In the genomic region with DNA sequence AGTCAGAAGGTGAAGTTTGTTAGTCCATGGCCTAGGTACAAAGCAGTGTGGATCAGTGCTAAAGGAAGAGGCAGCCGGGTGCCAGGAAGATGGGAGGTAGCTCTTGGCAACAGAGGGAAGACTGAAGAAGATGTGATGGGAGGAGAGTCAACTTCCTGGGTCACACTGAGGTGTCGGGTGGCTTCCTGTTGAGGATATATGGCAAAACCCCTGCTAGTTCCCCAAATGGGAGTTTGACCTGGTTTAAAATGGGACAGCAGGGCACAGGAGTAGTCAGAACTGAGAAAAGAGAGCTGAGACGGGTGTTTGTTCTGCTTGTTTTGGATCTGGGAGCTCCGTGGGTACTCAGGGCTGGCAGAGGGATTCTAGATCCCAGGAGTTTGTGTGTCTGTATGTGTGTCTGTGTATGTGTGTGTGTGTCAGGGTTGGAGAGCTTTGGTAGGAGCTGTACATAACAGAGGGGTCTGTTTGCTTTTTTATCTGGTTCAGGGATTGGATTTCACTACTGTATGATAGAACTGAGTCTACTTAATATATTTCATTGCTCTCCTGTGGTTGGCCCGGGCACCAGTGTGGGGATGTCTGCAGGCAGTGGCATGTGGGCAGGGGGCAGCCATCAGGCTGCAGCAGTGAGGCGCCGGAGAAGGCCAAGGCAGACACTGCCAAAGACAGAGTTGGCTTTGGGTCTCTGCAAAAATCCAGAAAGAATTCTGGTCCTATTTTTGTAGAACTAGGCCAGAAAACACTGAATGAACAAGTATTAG, we compare ENCODE assay signal across 15 cellular contexts. TPM values are rescaled to one million over a fixed set of nuclear protein-coding genes. Genes with fewer than 3 reads are reported as not detected.
DNase-seq lines count a peak whose midpoint lies in the region; ATAC-seq, FAIRE-seq and TF ChIP-seq lines count a peak whose summit lies in the region.
"Had no signal": no experiment of that assay in that cellular context is flagged by ENCODE, and none has a peak within 500 bp of the region (broad histone marks: within the 10 kb centered on the region; RNA-seq: fewer than 3 reads in every experiment).

No MANE protein-coding gene starts in this region.

- peaks cover 27% of the 10 kb centered on the region for H3K36me3 ChIP-seq in CD4-positive, CD25-positive, alpha-beta regulatory T cell (ENCODE audit: control insufficient read depth, insufficient read depth, low read length)
- H3K36me3 ChIP-seq in GM23338 (ENCODE audit: insufficient read depth) (no peaks in the 10 kb centered on the region), astrocyte (ENCODE audit: insufficient read depth, low read length) (peaks cover 12% of the 10 kb centered on the region)

- no peaks in the 10 kb centered on the region for H3K9me2 ChIP-seq in GM23338 (ENCODE audit: insufficient read depth)

- no peak for ATAC-seq in CD4-positive, CD25-positive, alpha-beta regulatory T cell (ENCODE audit: low read depth in 2 of 2)
- ATAC-seq in GM23338 (peak; percentile 40; the same call in 2 of the 3 replicates), GM21360 (IDR thresholded peaks at IDR 0.05; ENCODE audit: unreplicated experiment) (no peak)
- peak in 1 of 2 donors; percentile 26 for ATAC-seq in natural killer cell treated with Interleukin-12 subunit alpha and Interleukin-12 subunit beta and Interleukin-15 and Interleukin-18, amount 100 ng/mL, for 72 hours
- ATAC-seq: gastrocnemius medialis, left lobe of liver, Panc1 had no signal

- H3K27ac Mint-ChIP-seq in CD4-positive, CD25-positive, alpha-beta regulatory T cell: peak overlapping the region; percentile 29 to 79 (median 37)
- no peak overlapping the region for H3K27ac Mint-ChIP-seq in GM23338
- peak overlapping the region; percentile 1 for H3K27ac Mint-ChIP-seq in astrocyte (ENCODE audit: unreplicated experiment)
- H3K27ac Mint-ChIP-seq in natural killer cell treated with Interleukin-12 subunit alpha and Interleukin-12 subunit beta and Interleukin-15 and Interleukin-18, amount 100 ng/mL, for 72 hours: peak overlapping the region; percentile 90 to 91

- H3K27me3 ChIP-seq in CD4-positive, CD25-positive, alpha-beta regulatory T cell (ENCODE audit: control insufficient read depth, insufficient read depth, low read length): no peaks in the 10 kb centered on the region
- no peaks in the 10 kb centered on the region for H3K27me3 ChIP-seq in GM23338 (ENCODE audit: insufficient read depth)
- H3K27me3 ChIP-seq in astrocyte (ENCODE audit: insufficient read depth, low read length): no peaks in the 10 kb centered on the region
- H3K27me3 ChIP-seq: gastrocnemius medialis had no signal

- H4K20me1 ChIP-seq in GM23338 (replicated peaks; ENCODE audit: insufficient read depth) (no peaks in the 10 kb centered on the region), astrocyte (ENCODE audit: insufficient read depth, low read length) (no peaks in the 10 kb centered on the region)

- H3K9me3 ChIP-seq in CD4-positive, CD25-positive, alpha-beta regulatory T cell (ENCODE audit: control insufficient read depth in 2 of 2, low read length in 2 of 2): no peaks in the 10 kb centered on the region
- H3K9me3 ChIP-seq in astrocyte (ENCODE audit: insufficient read depth, low read depth, low read length): no peaks in the 10 kb centered on the region
- H3K9me3 ChIP-seq: gastrocnemius medialis had no signal

- H3K4me3 ChIP-seq in CD4-positive, CD25-positive, alpha-beta regulatory T cell (ENCODE audit: low read depth, low read length): no peak overlapping the region
- H3K4me3 ChIP-seq in GM23338 (no peak overlapping the region), astrocyte (ENCODE audit: insufficient read depth, low read depth, low read length) (no peak overlapping the region)
- H3K4me3 ChIP-seq: gastrocnemius medialis had no signal

- peaks cover 50% of the 10 kb centered on the region for H3K36me3 Mint-ChIP-seq in CD4-positive, CD25-positive, alpha-beta regulatory T cell
- H3K36me3 Mint-ChIP-seq in GM23338 (ENCODE audit: low read depth) (peaks cover 2% of the 10 kb centered on the region), astrocyte (ENCODE audit: low read depth, unreplicated experiment) (peaks cover 20% of the 10 kb centered on the region)
- peaks cover 23% of the 10 kb centered on the region for H3K36me3 Mint-ChIP-seq in natural killer cell treated with Interleukin-12 subunit alpha and Interleukin-12 subunit beta and Interleukin-15 and Interleukin-18, amount 100 ng/mL, for 72 hours

- H3K79me2 ChIP-seq in GM23338 (replicated peaks; ENCODE audit: insufficient read depth) (no peaks in the 10 kb centered on the region), astrocyte (ENCODE audit: insufficient read depth, low read length) (peaks cover 7% of the 10 kb centered on the region)

- H3K4me3 Mint-ChIP-seq in CD4-positive, CD25-positive, alpha-beta regulatory T cell: no peak overlapping the region
- no peak overlapping the region for H3K4me3 Mint-ChIP-seq in GM23338
- peak overlapping the region; percentile 37 for H3K4me3 Mint-ChIP-seq in astrocyte (ENCODE audit: unreplicated experiment)
- H3K4me3 Mint-ChIP-seq in natural killer cell treated with Interleukin-12 subunit alpha and Interleukin-12 subunit beta and Interleukin-15 and Interleukin-18, amount 100 ng/mL, for 72 hours: peak overlapping the region; percentile 81

- no peak overlapping the region for H3K27ac ChIP-seq in CD4-positive, CD25-positive, alpha-beta regulatory T cell (ENCODE audit: insufficient read depth, low read length, poor library complexity, severe bottlenecking)
- H3K27ac ChIP-seq in GM23338 (ENCODE audit: low read depth) (no peak overlapping the region), astrocyte (ENCODE audit: low read depth, low read length) (no peak overlapping the region)
- H3K27ac ChIP-seq: gastrocnemius medialis, VCaP had no signal

- no peak for DNase-seq in CD4-positive, CD25-positive, alpha-beta regulatory T cell
- DNase-seq in GM23338 (ENCODE audit: low spot score) (no peak), astrocyte (ENCODE audit: low read depth) (no peak), cerebellar cortex (ENCODE audit: low spot score) (no peak), NCI-H748 (lab: John Stamatoyannopoulos, UW; ENCODE audit: unreplicated experiment) (no peak), DMS79 treated with DMSO at 0.1 percent for 48 hours (lab: John Stamatoyannopoulos, UW) (no peak)
- DNase-seq in natural killer cell treated with Interleukin-12 subunit alpha and Interleukin-12 subunit beta and Interleukin-15 and Interleukin-18, amount 100 ng/mL, for 72 hours (ENCODE audit: low spot score): no peak
- DNase-seq: activated gamma-delta T cell treated with Interleukin-2 at 50 U/mL for 16 hours, gastrocnemius medialis, GOT3, occipital lobe had no signal

- H3K4me1 ChIP-seq in CD4-positive, CD25-positive, alpha-beta regulatory T cell (ENCODE audit: control insufficient read depth, insufficient read depth, low read length, poor library complexity, severe bottlenecking): no peaks in the 10 kb centered on the region
- H3K4me1 ChIP-seq in GM23338 (ENCODE audit: insufficient read depth): peaks cover 4% of the 10 kb centered on the region; the same call in 1 of the 2 replicates
- H3K4me1 ChIP-seq in astrocyte (ENCODE audit: insufficient read depth, low read length): peaks cover 24% of the 10 kb centered on the region

- FAIRE-seq in astrocyte (lab: Jason Lieb, UNC): no peak

- peaks cover 15 to 35% (median 24%) of the 10 kb centered on the region in 4 donors for H3K4me1 Mint-ChIP-seq in CD4-positive, CD25-positive, alpha-beta regulatory T cell
- H3K4me1 Mint-ChIP-seq in GM23338 (peaks cover 20% of the 10 kb centered on the region), astrocyte (ENCODE audit: low read depth, unreplicated experiment) (peaks cover 42% of the 10 kb centered on the region)
- peaks cover 44 to 61% of the 10 kb centered on the region in 2 donors for H3K4me1 Mint-ChIP-seq in natural killer cell treated with Interleukin-12 subunit alpha and Interleukin-12 subunit beta and Interleukin-15 and Interleukin-18, amount 100 ng/mL, for 72 hours (ENCODE audit: low read depth in 2 of 2)

- H2AFZ ChIP-seq in GM23338 (no peak overlapping the region), astrocyte (ENCODE audit: low read depth, low read length) (no peak overlapping the region)

- H3K9ac ChIP-seq in astrocyte (ENCODE audit: low read length): no peak overlapping the region

- H3K4me2 ChIP-seq in GM23338 (no peak overlapping the region), astrocyte (ENCODE audit: low read length) (no peak overlapping the region)

- TF ChIP-seq CTCF in GM23338 (conservative IDR thresholded peaks at IDR 0.05; ENCODE audit: low read depth in 2 of 2) (no peak), astrocyte (IDR thresholded peaks at IDR 0.05; ENCODE audit: insufficient read depth, low read depth, low read length) (no peak)

- H3K9me3 Mint-ChIP-seq in CD4-positive, CD25-positive, alpha-beta regulatory T cell: no peaks in the 10 kb centered on the region
- H3K9me3 Mint-ChIP-seq in GM23338: no peaks in the 10 kb centered on the region
- H3K9me3 Mint-ChIP-seq in astrocyte (ENCODE audit: unreplicated experiment): peaks cover 2% of the 10 kb centered on the region
- H3K9me3 Mint-ChIP-seq in natural killer cell treated with Interleukin-12 subunit alpha and Interleukin-12 subunit beta and Interleukin-15 and Interleukin-18, amount 100 ng/mL, for 72 hours: no peaks in the 10 kb centered on the region

- no peaks in the 10 kb centered on the region for H3F3A ChIP-seq in GM23338 (replicated peaks; ENCODE audit: low read depth)

- no peaks in the 10 kb centered on the region for H3K27me3 Mint-ChIP-seq in CD4-positive, CD25-positive, alpha-beta regulatory T cell
- peaks cover 4% of the 10 kb centered on the region for H3K27me3 Mint-ChIP-seq in GM23338 (ENCODE audit: insufficient read depth, low read depth, poor library complexity)
- H3K27me3 Mint-ChIP-seq in astrocyte (ENCODE audit: low read depth, unreplicated experiment): no peaks in the 10 kb centered on the region
- no peaks in the 10 kb centered on the region for H3K27me3 Mint-ChIP-seq in natural killer cell treated with Interleukin-12 subunit alpha and Interleukin-12 subunit beta and Interleukin-15 and Interleukin-18, amount 100 ng/mL, for 72 hours

RNA-seq across cellular contexts. Expression of a gene that starts 17.1 kb away (rescaled TPM):
- 40.6 TPM for total RNA-seq in CD4-positive, CD25-positive, alpha-beta regulatory T cell
- polyA plus RNA-seq in CD4-positive, CD25-positive, alpha-beta regulatory T cell: 10 to 100 TPM in 2 of 4 donors, 1 to 10 TPM in 2; 8.3 to 13.3 (median 11.0) TPM
- 1.5 and 1.8 TPM in 2 replicates for total RNA-seq in GM23338 (2014; rRNA removed; shearing (Covaris generic))
- 3.6 and 3.9 TPM in 2 replicates for polyA plus RNA-seq in GM23338 (2016; fragmentation: Nextera tagmentation; extraction: Ambion mirVana)
- total RNA-seq in astrocyte: 26.2 and 29.2 TPM in 2 replicates
- total RNA-seq in natural killer cell treated with Interleukin-12 subunit alpha and Interleukin-12 subunit beta and Interleukin-15 and Interleukin-18, amount 100 ng/mL, for 72 hours: 10 to 100 TPM; 27.6 to 42.7 TPM

RNA-seq across cellular contexts. Expression of a gene that starts 29.4 kb away (rescaled TPM):
- 1.7 TPM for total RNA-seq in CD4-positive, CD25-positive, alpha-beta regulatory T cell
- 1 to 10 TPM in 3 of 4 donors, under 1 TPM in 1; 0.62 to 1.5 (median 1.1) TPM for polyA plus RNA-seq in CD4-positive, CD25-positive, alpha-beta regulatory T cell
- total RNA-seq in GM23338 (2014; rRNA removed; shearing (Covaris generic)): 0.82 and 1.4 TPM in 2 replicates
- 0.54 and 0.60 TPM in 2 replicates for polyA plus RNA-seq in GM23338 (2016; fragmentation: Nextera tagmentation; extraction: Ambion mirVana)
- 0.23 and 0.26 TPM in 2 replicates for total RNA-seq in astrocyte
- total RNA-seq in natural killer cell treated with Interleukin-12 subunit alpha and Interleukin-12 subunit beta and Interleukin-15 and Interleukin-18, amount 100 ng/mL, for 72 hours: under 1 TPM; 0.55 to 0.84 TPM

RNA-seq across cellular contexts. Expression of a gene that starts 38.3 kb away (rescaled TPM):
- 44.1 TPM for total RNA-seq in CD4-positive, CD25-positive, alpha-beta regulatory T cell
- polyA plus RNA-seq in CD4-positive, CD25-positive, alpha-beta regulatory T cell: 10 to 100 TPM; 51.7 to 70.2 (median 60.0) TPM
- 54.3 and 65.2 TPM in 2 replicates for total RNA-seq in GM23338 (2014; rRNA removed; shearing (Covaris generic))
- 133 and 135 TPM in 2 replicates for polyA plus RNA-seq in GM23338 (2016; fragmentation: Nextera tagmentation; extraction: Ambion mirVana)
- total RNA-seq in astrocyte: 67.7 and 69.3 TPM in 2 replicates
- 10 to 100 TPM; 43.0 to 64.4 TPM for total RNA-seq in natural killer cell treated with Interleukin-12 subunit alpha and Interleukin-12 subunit beta and Interleukin-15 and Interleukin-18, amount 100 ng/mL, for 72 hours

Comparison
In these comparisons a context has a peak if more than half of its experiments do, and no peak if none do; other contexts are left out.
1. H3K4me3 Mint-ChIP-seq: peak in astrocyte (single experiment) and natural killer cell treated with Interleukin-12 subunit alpha and Interleukin-12 subunit beta and Interleukin-15 and Interleukin-18, amount 100 ng/mL, for 72 hours (single experiment); none in CD4-positive, CD25-positive, alpha-beta regulatory T cell (0 of 4) and GM23338 (single experiment).